ENCODE assay signal across 1 cellular context in the genomic region with DNA sequence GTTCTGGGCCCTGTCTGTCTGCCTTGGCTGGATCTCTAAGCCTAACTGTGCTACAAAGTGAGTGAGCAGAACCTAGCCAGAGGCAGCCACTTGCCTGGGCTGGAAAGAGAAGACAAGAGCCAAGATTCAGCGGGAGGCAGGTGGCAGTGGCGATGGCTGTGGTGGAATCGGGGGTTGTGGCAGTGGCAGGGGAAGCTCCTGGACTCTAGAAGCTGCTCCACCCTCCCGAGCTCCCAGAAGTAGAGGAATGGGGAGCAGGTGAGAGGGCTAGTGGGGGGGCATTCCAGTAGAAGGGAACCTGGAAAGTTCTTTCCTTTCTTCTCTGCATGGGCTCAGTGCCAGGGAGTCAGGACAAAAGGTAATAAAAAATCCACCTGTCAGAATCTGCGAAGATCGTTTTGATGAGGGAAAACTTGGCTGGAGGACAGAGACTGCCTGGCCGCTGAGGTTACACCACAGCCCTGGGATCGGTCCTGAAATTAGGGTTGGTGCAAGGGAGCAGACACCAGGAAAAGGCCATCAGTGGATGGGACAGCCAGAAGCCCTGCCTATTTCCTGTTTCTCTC.
A peak's percentile ranks its signal among the peaks of the same experiment; 100 is the strongest.
TF ChIP-seq lines count a peak whose summit lies in the region.

No MANE protein-coding gene starts in this region.

TF ChIP-seq in HepG2, 621 proteins besides CTCF, POLR2A, EP300 and RAD21:
- TF ChIP-seq ZNF605 (CRISPR knock-in tag; IDR thresholded peaks at IDR 0.05) (0 out of 2 replicates have a peak, but pooled peaks have one; percentile 12), ADNP (CRISPR knock-in tag; IDR thresholded peaks at IDR 0.05) (no peak)
TF ChIP-seq in HepG2: peak in this region for 1.
